ENCODE assay signal across 28 cellular contexts in the genomic region with DNA sequence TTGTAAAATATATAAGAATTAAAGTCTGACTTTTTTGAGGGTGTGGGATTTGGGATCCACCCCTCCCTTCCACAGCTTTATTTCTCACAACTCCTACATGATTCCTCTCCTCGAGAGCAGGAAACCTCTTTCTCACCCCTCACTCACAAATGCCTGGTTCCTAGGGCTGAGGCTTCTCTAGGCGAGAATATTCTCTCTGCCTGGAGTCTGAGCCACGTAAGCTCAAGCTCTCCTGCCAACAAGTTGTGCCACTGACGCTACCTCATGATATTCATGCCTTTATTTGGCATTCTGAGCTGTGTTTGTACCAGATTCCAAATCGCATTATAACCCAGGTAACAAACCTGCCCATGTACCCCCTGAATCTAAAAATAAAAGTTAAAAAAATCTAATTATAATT. TPM values are rescaled to one million over a fixed set of nuclear protein-coding genes. Genes with fewer than 3 reads are reported as not detected.
DNase-seq lines count a peak whose midpoint lies in the region; ATAC-seq and TF ChIP-seq lines count a peak whose summit lies in the region.
"Had no signal": no experiment of that assay in that cellular context is flagged by ENCODE, and none has a peak within 500 bp of the region (broad histone marks: within the 10 kb centered on the region; RNA-seq: fewer than 3 reads in every experiment).

No MANE protein-coding gene starts in this region.

- WGBS in esophagus squamous epithelium, 2 donors = 58 to 66% methylated on average over 5 of the region's 5 CpGs
- WGBS in suprapubic skin = 63% methylated on average over 5 of the region's 5 CpGs
- 44% methylated on average over 5 of the region's 5 CpGs for WGBS in right lobe of liver (ENCODE audit: insufficient coverage, low coverage, low lambda C conversion rate, missing lambda C conversion rate)

- TF ChIP-seq CTCF in ascending aorta (IDR thresholded peaks at IDR 0.05) (no peak), esophagus squamous epithelium (IDR thresholded peaks at IDR 0.05) (no peak), lower lobe of right lung (IDR thresholded peaks at IDR 0.05) (no peak), suprapubic skin (IDR thresholded peaks at IDR 0.05) (no peak), right lobe of liver (IDR thresholded peaks at IDR 0.05) (no peak)
- TF ChIP-seq CTCF in CD4-positive, alpha-beta T cell (IDR thresholded peaks at IDR 0.05) = no peak

- H3K4me1 ChIP-seq in ascending aorta = peaks cover 7 to 8% of the 10 kb centered on the region in 2 donors
- peaks cover 0 to 31% (median 5%) of the 10 kb centered on the region in 3 donors for H3K4me1 ChIP-seq in esophagus squamous epithelium
- peaks cover 30% of the 10 kb centered on the region for H3K4me1 ChIP-seq in lower lobe of right lung
- H3K4me1 ChIP-seq in suprapubic skin = peaks cover 9% of the 10 kb centered on the region
- no peaks in the 10 kb centered on the region for H3K4me1 ChIP-seq in right lobe of liver

- no peaks in the 10 kb centered on the region for H3K9me3 ChIP-seq in ascending aorta
- no peaks in the 10 kb centered on the region for H3K9me3 ChIP-seq in esophagus squamous epithelium
- H3K9me3 ChIP-seq in lower lobe of right lung = no peaks in the 10 kb centered on the region
- H3K9me3 ChIP-seq in suprapubic skin = no peaks in the 10 kb centered on the region
- no peaks in the 10 kb centered on the region for H3K9me3 ChIP-seq in CD4-positive, alpha-beta T cell (ENCODE audit: control insufficient read depth, low read length)
- H3K9me3 ChIP-seq in right lobe of liver = no peaks in the 10 kb centered on the region

- H3K36me3 Mint-ChIP-seq in CD4-positive, alpha-beta T cell (ENCODE audit: low read depth) = no peaks in the 10 kb centered on the region
- H3K36me3 Mint-ChIP-seq: CD14-positive monocyte, naive B cell had no signal

- no peak overlapping the region for H3K4me3 Mint-ChIP-seq in CD4-positive, alpha-beta T cell
- H3K4me3 Mint-ChIP-seq: activated CD4-positive, alpha-beta T cell treated with anti-CD3 and anti-CD28 coated beads, Interleukin-2, amount 10 ng/mL, durations not matched to agents 7 days and 5 days; activated T-cell treated with anti-CD3 and anti-CD28 coated beads, Interleukin-2, amount 50 U/mL, for 24 hours; CD14-positive monocyte had no signal

- peaks cover 36% of the 10 kb centered on the region for H3K27me3 Mint-ChIP-seq in CD4-positive, alpha-beta T cell

- H3K4me1 Mint-ChIP-seq in CD4-positive, alpha-beta T cell (ENCODE audit: low read depth) = no peaks in the 10 kb centered on the region
- H3K4me1 Mint-ChIP-seq: activated CD4-positive, alpha-beta T cell treated with anti-CD3 and anti-CD28 coated beads, Interleukin-2, amount 10 ng/mL, durations not matched to agents 7 days and 5 days; CD14-positive monocyte; naive B cell had no signal

- H3K9me3 Mint-ChIP-seq in CD4-positive, alpha-beta T cell = no peaks in the 10 kb centered on the region
- H3K9me3 Mint-ChIP-seq: activated CD4-positive, alpha-beta T cell treated with anti-CD3 and anti-CD28 coated beads, Interleukin-2, amount 10 ng/mL, durations not matched to agents 7 days and 5 days; activated T-cell treated with anti-CD3 and anti-CD28 coated beads, Interleukin-2, amount 50 U/mL, for 24 hours had no signal

- H3K27me3 ChIP-seq in ascending aorta = no peaks in the 10 kb centered on the region
- H3K27me3 ChIP-seq in esophagus squamous epithelium = peaks cover 0 to 3% (median 0%) of the 10 kb centered on the region in 4 donors
- H3K27me3 ChIP-seq in lower lobe of right lung (ENCODE audit: low read depth) = no peaks in the 10 kb centered on the region
- H3K27me3 ChIP-seq in suprapubic skin = no peaks in the 10 kb centered on the region
- peaks cover 4% of the 10 kb centered on the region for H3K27me3 ChIP-seq in CD4-positive, alpha-beta T cell (ENCODE audit: control insufficient read depth, insufficient read depth, low read length)
- no peaks in the 10 kb centered on the region for H3K27me3 ChIP-seq in right lobe of liver

- intact Hi-C loops in ascending aorta (cut with DNase I) (no loop called here), esophagus squamous epithelium (cut with DNase I) (no loop called here), lower lobe of right lung (cut with DNase I) (no loop called here), right lobe of liver (cut with DNase I) (no loop called here)
- intact Hi-C loops in CD4-positive, alpha-beta T cell (cut with DNase I, micrococcal nuclease) = no loop called here

- H3K27ac ChIP-seq in ascending aorta = peak overlapping the region; percentile 51 to 65
- peak overlapping the region; percentile 10 to 73 (median 62) for H3K27ac ChIP-seq in esophagus squamous epithelium
- H3K27ac ChIP-seq in lower lobe of right lung = peak overlapping the region; percentile 31
- H3K27ac ChIP-seq in suprapubic skin = peak overlapping the region; percentile 17
- H3K27ac ChIP-seq in CD4-positive, alpha-beta T cell (ENCODE audit: low read depth, low read length) = no peak overlapping the region
- peak overlapping the region in 1 of 3 donors; percentile 20 for H3K27ac ChIP-seq in right lobe of liver
- H3K27ac ChIP-seq: epithelial cell of prostate, GM23248 had no signal

- ATAC-seq in lower lobe of right lung (no peak), right lobe of liver (no peak), GM21723 (IDR thresholded peaks at IDR 0.05; ENCODE audit: unreplicated experiment) (no peak)
- ATAC-seq in CD4-positive, alpha-beta T cell (ENCODE audit: poor library complexity) = no peak
- ATAC-seq: left colon, PC-3 had no signal

- CTCF ChIA-PET in CD4-positive, alpha-beta T cell (lab: Charles Lee) = no interaction called here

- POLR2A ChIA-PET in CD4-positive, alpha-beta T cell (lab: Charles Lee) = no interaction called here

- H3K36me3 ChIP-seq in ascending aorta (no peaks in the 10 kb centered on the region), esophagus squamous epithelium (no peaks in the 10 kb centered on the region), lower lobe of right lung (no peaks in the 10 kb centered on the region), suprapubic skin (no peaks in the 10 kb centered on the region), right lobe of liver (no peaks in the 10 kb centered on the region)

- DNase-seq in ascending aorta (ENCODE audit: low spot score in 2 of 2) (no peak), esophagus squamous epithelium (lab: John Stamatoyannopoulos, UW) (no peak), lower lobe of right lung (no peak), suprapubic skin (ENCODE audit: low spot score in 2 of 2) (no peak), right lobe of liver (no peak), NCI-H187 (lab: John Stamatoyannopoulos, UW) (no peak)
- DNase-seq in CD4-positive, alpha-beta T cell = no peak
- DNase-seq: activated CD4-positive, alpha-beta T cell treated with anti-CD3 and anti-CD28 coated beads, Interleukin-2, amount 10 ng/mL, durations not matched to agents 7 days and 5 days; activated gamma-delta T cell treated with Interleukin-2 at 50 U/mL for 16 hours; activated T-cell treated with anti-CD3 and anti-CD28 coated beads, Interleukin-2, amount 50 U/mL, for 24 hours; effector CD4-positive, alpha-beta T cell; GM23248; left colon; naive B cell; NCI-H1436 treated with DMSO at 0.1 percent for 48 hours; NCI-H510A; PC-3; SIG-M5; stimulated activated CD4-positive, alpha-beta T cell treated with anti-CD3 and anti-CD28 coated beads, Interleukin-2, amount 100 ng/mL, for 24 hours; T-helper 9 cell had no signal

- no peak overlapping the region for H3K27ac Mint-ChIP-seq in CD4-positive, alpha-beta T cell
- H3K27ac Mint-ChIP-seq: activated CD4-positive, alpha-beta T cell treated with anti-CD3 and anti-CD28 coated beads, Interleukin-2, amount 10 ng/mL, durations not matched to agents 7 days and 5 days; activated T-cell treated with anti-CD3 and anti-CD28 coated beads, Interleukin-2, amount 50 U/mL, for 24 hours; CD14-positive monocyte; naive B cell had no signal

- H3K4me3 ChIP-seq in ascending aorta (no peak overlapping the region), esophagus squamous epithelium (no peak overlapping the region), lower lobe of right lung (no peak overlapping the region), suprapubic skin (no peak overlapping the region), right lobe of liver (no peak overlapping the region)
- H3K4me3 ChIP-seq: GM23248 had no signal

- no peak for TF ChIP-seq POLR2A in esophagus squamous epithelium (IDR thresholded peaks at IDR 0.05)
- no peak for TF ChIP-seq POLR2A in suprapubic skin (IDR thresholded peaks at IDR 0.05)
- TF ChIP-seq POLR2A in right lobe of liver (IDR thresholded peaks at IDR 0.05) = no peak

- no peak for TF ChIP-seq EP300 in suprapubic skin (IDR thresholded peaks at IDR 0.05)

RNA-seq across cellular contexts. Expression of a gene that starts 20.8 kb away (rescaled TPM):
- total RNA-seq in ascending aorta = 121 TPM
- total RNA-seq in esophagus squamous epithelium = 1 to 10 TPM in 1 of 4 donors, under 1 TPM in 3; 0.38 to 5.0 (median 0.60) TPM
- total RNA-seq in lower lobe of right lung = 3.0 TPM
- total RNA-seq in suprapubic skin = 1 to 10 TPM; 2.3 to 5.8 (median 4.9) TPM
- total RNA-seq in CD4-positive, alpha-beta T cell = not detected
- total RNA-seq in right lobe of liver = 10 to 100 TPM in 1 of 6 experiments, 1 to 10 TPM in 5; 2.8 to 14.9 (median 6.4) TPM
- total RNA-seq: activated CD4-positive, alpha-beta T cell treated with anti-CD3 and anti-CD28 coated beads, Interleukin-2, amount 10 ng/mL, durations not matched to agents 7 days and 5 days; PC-3; renal cortical epithelial cell had no signal

RNA-seq across cellular contexts. Expression of a gene that starts 41.4 kb away (rescaled TPM):
- total RNA-seq in ascending aorta = 0.21 TPM
- 1 to 10 TPM in 3 of 4 donors, under 1 TPM in 1; under 0.01 to 1.9 (median 1.5) TPM for total RNA-seq in esophagus squamous epithelium
- total RNA-seq in lower lobe of right lung = 0.27 TPM
- 1 to 10 TPM in 1 of 4 donors, under 1 TPM in 3; 0.15 to 1.9 (median 0.51) TPM for total RNA-seq in suprapubic skin
- not detected for total RNA-seq in CD4-positive, alpha-beta T cell
- under 1 TPM in 4 of 6 experiments, not detected in 2; 0.09 to 0.25 (median 0.18) TPM for total RNA-seq in right lobe of liver
- total RNA-seq: activated CD4-positive, alpha-beta T cell treated with anti-CD3 and anti-CD28 coated beads, Interleukin-2, amount 10 ng/mL, durations not matched to agents 7 days and 5 days; chondrocyte; fibroblast of villous mesenchyme; left colon; mesenteric fat pad; PC-3; renal cortical epithelial cell; urinary bladder had no signal
